ENCODE assay signal across 1 cellular context in the genomic region with DNA sequence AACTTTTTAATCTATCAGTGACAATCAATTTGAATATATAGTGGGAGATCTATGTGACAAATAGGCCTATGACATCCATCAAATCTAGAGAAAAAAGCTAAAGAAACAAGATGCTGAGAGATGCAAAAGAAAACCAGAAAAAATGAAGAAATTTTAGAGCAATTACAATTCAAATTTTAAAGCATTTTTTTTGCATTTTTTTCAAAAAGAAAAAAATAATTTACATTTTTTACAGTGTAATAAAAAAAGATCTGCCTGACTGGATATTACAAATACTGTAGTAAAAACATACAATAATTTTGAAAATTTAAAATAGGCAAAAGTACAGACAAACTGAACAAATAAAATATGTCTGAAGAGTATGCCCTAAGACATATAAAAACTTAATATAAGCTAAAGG.
TF ChIP-seq lines count a peak whose summit lies in the region.

No MANE protein-coding gene starts in this region.

TF ChIP-seq in K562, 482 proteins besides CTCF, POLR2A, EP300 and RAD21 (continued from another document):
- TF ChIP-seq PML (IDR thresholded peaks at IDR 0.05; ENCODE audit: low read length): no peak
